15 cellular contexts compared by ENCODE assay signal in genomic region chr7:28811990-28812389, GRCh38.
"Had no signal": no experiment of that assay in that cellular context is flagged by ENCODE, and none has a peak within 500 bp of the region (broad histone marks: within the 10 kb centered on the region; RNA-seq: fewer than 3 reads in every experiment).

No MANE protein-coding gene starts in this region.

- H3K4me3 ChIP-seq: gastrocnemius medialis, heart right ventricle, thyroid gland, uterus had no signal

- H3K4me1 ChIP-seq: parathyroid adenoma, thyroid gland, uterus had no signal

- H3K27me3 ChIP-seq: brain microvascular endothelial cell, gastrocnemius medialis, heart right ventricle, thyroid gland, uterus had no signal

- DNase-seq: activated CD4-positive, alpha-beta T cell treated with anti-CD3 and anti-CD28 coated beads, Interleukin-2, amount 50 U/mL, for 1 hour; activated CD8-positive, alpha-beta memory T cell treated with anti-CD3 and anti-CD28 coated beads for 24 hours; activated naive CD8-positive, alpha-beta T cell treated with anti-CD3 and anti-CD28 coated beads for 36 hours; brain microvascular endothelial cell; cortex of kidney; effector memory CD4-positive, alpha-beta T cell; gastrocnemius medialis; heart right ventricle; naive thymus-derived CD4-positive, alpha-beta T cell; stimulated activated CD4-positive, alpha-beta T cell treated with anti-CD3 and anti-CD28 coated beads, Interleukin-12 subunit alpha, Interleukin-12 subunit beta, amount 100 ng/mL, for 4 hours; stimulated activated CD4-positive, alpha-beta T cell treated with anti-CD3 and anti-CD28 coated beads, Interleukin-2, amount 100 ng/mL, for 24 hours; uterus had no signal

- ATAC-seq: gastrocnemius medialis; naive thymus-derived CD4-positive, alpha-beta T cell; stimulated activated memory B cell treated with anti-CD40 and anti-IgM and Interleukin-4, amounts not matched to agents 10 μg/mL and 1 μg/mL and 100 μg/mL, for 72 hours had no signal

- H3K27ac ChIP-seq: brain microvascular endothelial cell, heart right ventricle, parathyroid adenoma, thyroid gland, uterus had no signal

- H3K36me3 ChIP-seq: brain microvascular endothelial cell, gastrocnemius medialis, thyroid gland, uterus had no signal

- H3K9me3 ChIP-seq: gastrocnemius medialis, heart right ventricle, thyroid gland, uterus had no signal
